ENCODE assay signal across 8 cellular contexts in the genomic region with DNA sequence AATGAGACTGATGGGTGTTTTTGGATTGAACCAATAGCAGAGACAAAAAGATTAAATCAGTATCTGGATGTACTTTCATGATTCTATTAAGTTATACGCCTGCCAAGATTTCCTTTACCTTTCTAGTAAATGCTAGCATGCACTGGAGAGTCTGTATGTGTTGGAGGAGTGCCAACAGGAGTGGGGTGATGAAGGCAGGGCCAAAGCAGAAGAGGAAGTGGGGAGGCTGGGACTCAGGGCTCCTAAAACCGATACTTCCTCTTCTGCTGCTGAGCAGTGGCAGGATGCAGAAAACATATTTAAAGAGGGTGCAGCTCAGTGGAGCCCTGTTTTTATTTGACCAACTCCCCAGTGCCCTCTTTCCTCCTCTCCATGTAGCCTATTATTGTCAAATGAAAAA.
DNase-seq lines count a peak whose midpoint lies in the region; ATAC-seq, FAIRE-seq and TF ChIP-seq lines count a peak whose summit lies in the region.

No MANE protein-coding gene starts in this region.

- no peak for TF ChIP-seq CTCF in LNCaP clone FGC (IDR thresholded peaks at IDR 0.05; ENCODE audit: control insufficient read depth, extremely low read depth, insufficient read depth)
- no peak for TF ChIP-seq CTCF in neutrophil (IDR thresholded peaks at IDR 0.05)

- peak; percentile 97 for FAIRE-seq in GM18507 (lab: Jason Lieb, UNC)

- H3K4me3 ChIP-seq in LNCaP clone FGC (ENCODE audit: low read depth, low read length) (no peak overlapping the region), neutrophil (ENCODE audit: low read depth in 1 of 2, low read length in 1 of 2) (no peak overlapping the region)

- no peaks in the 10 kb centered on the region for H3K9me3 ChIP-seq in neutrophil

- peak overlapping the region; percentile 58 for H3K27ac ChIP-seq in neutrophil

- H3K36me3 ChIP-seq in neutrophil, result no peaks in the 10 kb centered on the region

- peaks cover 35 to 41% of the 10 kb centered on the region in 2 experiments for H3K4me1 ChIP-seq in neutrophil (ENCODE audit: control insufficient read depth in 1 of 2, insufficient read depth in 1 of 2, low read depth in 1 of 2, low read length in 1 of 2)

- no peaks in the 10 kb centered on the region for H3K27me3 ChIP-seq in neutrophil

- ATAC-seq in GM21786 (IDR thresholded peaks at IDR 0.05; ENCODE audit: unreplicated experiment), result peak; percentile 89
- no peak for ATAC-seq in activated CD4-positive, CD25-positive, alpha-beta regulatory T cell treated with anti-CD3 and anti-CD28 coated beads, Interleukin-2, amount 50 U/mL, for 24 hours

- DNase-seq in GM18507 (ENCODE audit: extremely low spot score, insufficient read length, low read depth) (no peak), LNCaP clone FGC (ENCODE audit: low read depth) (peak; percentile 76), NCI-H1417 treated with DMSO at 0.1 percent for 48 hours (lab: John Stamatoyannopoulos, UW) (no peak), NCI-H2029 treated with DMSO at 0.1 percent for 48 hours (lab: John Stamatoyannopoulos, UW) (no peak)
- peak; percentile 33 to 47 for DNase-seq in activated T-cell treated with anti-CD3 and anti-CD28 coated beads, Interleukin-2, amount 50 U/mL, for 48 hours

Comparison
In these comparisons a context has a peak if more than half of its experiments do, and no peak if none do; other contexts are left out.
1. DNase-seq: peak in LNCaP clone FGC (single experiment) and activated T-cell treated with anti-CD3 and anti-CD28 coated beads, Interleukin-2, amount 50 U/mL, for 48 hours (2 of 2); none in GM18507 (single experiment), NCI-H1417 treated with DMSO at 0.1 percent for 48 hours (single experiment) and NCI-H2029 treated with DMSO at 0.1 percent for 48 hours (single experiment).